Comparison of ENCODE assay signal across 7 cellular contexts in the genomic region with DNA sequence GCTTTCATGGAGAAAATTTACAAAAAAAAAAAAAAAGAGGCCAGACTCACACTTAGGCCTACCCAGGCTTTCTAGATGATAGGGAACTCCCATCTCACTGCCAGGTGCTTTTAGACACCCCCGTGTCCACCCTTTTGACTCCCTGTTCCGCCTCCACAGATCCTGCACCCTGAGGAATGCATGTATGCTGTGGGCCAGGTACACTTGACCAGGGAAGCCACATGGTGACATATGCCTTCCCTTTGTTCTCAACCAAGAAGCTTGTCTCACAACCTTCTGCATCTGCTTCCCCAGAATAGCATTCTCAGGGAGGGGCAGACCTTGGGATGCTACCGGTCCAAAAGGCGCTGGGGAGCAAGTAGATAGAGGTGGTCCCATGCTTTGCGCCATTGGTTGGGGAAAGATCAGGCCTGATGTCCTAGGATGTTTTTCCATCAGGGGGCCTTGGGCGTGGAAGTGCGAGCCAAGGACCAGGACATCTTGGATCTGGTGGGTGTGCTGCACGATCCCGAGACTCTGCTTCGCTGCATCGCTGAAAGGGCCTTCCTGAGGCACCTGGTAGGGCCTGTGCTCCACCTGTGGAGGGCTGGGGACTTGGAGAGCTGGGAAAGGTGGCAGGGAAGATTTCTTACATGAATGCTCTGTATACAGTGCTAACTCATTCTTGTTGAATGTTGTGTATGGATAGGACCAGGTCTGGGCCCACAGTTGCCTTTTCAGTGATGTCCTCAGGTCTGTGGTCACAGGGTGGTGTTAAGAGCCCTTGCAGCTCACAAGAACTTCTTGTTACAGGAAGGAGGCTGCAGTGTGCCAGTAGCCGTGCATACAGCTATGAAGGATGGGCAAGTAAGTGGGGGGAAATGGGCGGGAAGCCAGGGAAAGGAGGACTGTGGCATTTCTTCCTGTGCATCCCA. TPM values are rescaled to one million over a fixed set of nuclear protein-coding genes. Genes with fewer than 3 reads are reported as not detected.
DNase-seq lines count a peak whose midpoint lies in the region; TF ChIP-seq lines count a peak whose summit lies in the region.

No MANE protein-coding gene starts in this region.

- TF ChIP-seq CTCF in nephron (IDR thresholded peaks at IDR 0.05; ENCODE audit: unreplicated experiment in 3 of 3) = no peak

- H3K9me3 Mint-ChIP-seq in activated naive CD8-positive, alpha-beta T cell treated with anti-CD3 and anti-CD28 coated beads for 36 hours = no peaks in the 10 kb centered on the region
- H3K9me3 Mint-ChIP-seq in nephron = no peaks in the 10 kb centered on the region

- peaks cover 38% of the 10 kb centered on the region for H3K4me1 Mint-ChIP-seq in activated naive CD8-positive, alpha-beta T cell treated with anti-CD3 and anti-CD28 coated beads for 36 hours
- peaks cover 41% of the 10 kb centered on the region for H3K4me1 Mint-ChIP-seq in nephron

- peak overlapping the region; percentile 90 for H3K4me3 Mint-ChIP-seq in activated naive CD8-positive, alpha-beta T cell treated with anti-CD3 and anti-CD28 coated beads for 36 hours
- peak overlapping the region; percentile 91 to 98 (median 97) for H3K4me3 Mint-ChIP-seq in nephron

- peaks cover 12% of the 10 kb centered on the region for H3K27me3 Mint-ChIP-seq in activated naive CD8-positive, alpha-beta T cell treated with anti-CD3 and anti-CD28 coated beads for 36 hours
- no peaks in the 10 kb centered on the region for H3K27me3 Mint-ChIP-seq in nephron (ENCODE audit: low read depth)

- TF ChIP-seq RAD21 in Ishikawa (IDR thresholded peaks at IDR 0.05; ENCODE audit: low read depth) = no peak

- peak overlapping the region; percentile 17 for H3K27ac Mint-ChIP-seq in activated naive CD8-positive, alpha-beta T cell treated with anti-CD3 and anti-CD28 coated beads for 36 hours
- H3K27ac Mint-ChIP-seq in nephron = peak overlapping the region; percentile 45 to 67 (median 55)

- TF ChIP-seq EP300 in Ishikawa (IDR thresholded peaks at IDR 0.05; ENCODE audit: borderline replicate concordance) = no peak

- H3K36me3 Mint-ChIP-seq in activated naive CD8-positive, alpha-beta T cell treated with anti-CD3 and anti-CD28 coated beads for 36 hours = peaks cover 43% of the 10 kb centered on the region
- peaks cover 28% of the 10 kb centered on the region for H3K36me3 Mint-ChIP-seq in nephron (ENCODE audit: low read depth)

- DNase-seq in ELF-1 (ENCODE audit: low read depth, low spot score) (peak; percentile 42), SHP77 (lab: John Stamatoyannopoulos, UW) (no peak), NCI-H1436 (lab: John Stamatoyannopoulos, UW) (no peak)
- DNase-seq in activated naive CD8-positive, alpha-beta T cell treated with anti-CD3 and anti-CD28 coated beads for 36 hours = no peak
- no peak for DNase-seq in activated CD8-positive, alpha-beta memory T cell treated with anti-CD3 and anti-CD28 coated beads, Interleukin-2, amount 50 U/mL, for 4 hours

TF ChIP-seq in Ishikawa, 13 proteins besides CTCF, POLR2A, EP300 and RAD21:
- TF ChIP-seq CEBPB (IDR thresholded peaks at IDR 0.05) (no peak), TCF12 (IDR thresholded peaks at IDR 0.05; ENCODE audit: low read depth) (0 out of 2 replicates have a peak, but pooled peaks have one; percentile 12), YY1 (IDR thresholded peaks at IDR 0.05; ENCODE audit: low read depth) (no peak), TEAD4 (IDR thresholded peaks at IDR 0.05) (no peak), CREB1 (IDR thresholded peaks at IDR 0.05; ENCODE audit: low read depth) (no peak), NFIC (IDR thresholded peaks at IDR 0.05) (no peak), ZBTB7A (IDR thresholded peaks at IDR 0.05; ENCODE audit: low read depth) (no peak), TAF1 (IDR thresholded peaks at IDR 0.05; ENCODE audit: low read depth) (no peak)
TF ChIP-seq in Ishikawa: peak in this region for 1.

RNA-seq across cellular contexts. Expression of a gene that starts 7.5 kb away (rescaled TPM):
- 10 to 100 TPM; 42.1 to 43.0 TPM for total RNA-seq in activated naive CD8-positive, alpha-beta T cell treated with anti-CD3 and anti-CD28 coated beads for 36 hours

RNA-seq across cellular contexts. Expression of a gene that starts 9.4 kb away (rescaled TPM):
- 10 to 100 TPM; 58.3 to 63.6 TPM for total RNA-seq in activated naive CD8-positive, alpha-beta T cell treated with anti-CD3 and anti-CD28 coated beads for 36 hours

RNA-seq across cellular contexts. Expression of a gene that starts 14.9 kb away (rescaled TPM):
- 10 to 100 TPM; 19.3 to 20.0 TPM for total RNA-seq in activated naive CD8-positive, alpha-beta T cell treated with anti-CD3 and anti-CD28 coated beads for 36 hours

RNA-seq across cellular contexts. Expression of a gene that starts 24.6 kb away (rescaled TPM):
- total RNA-seq in activated naive CD8-positive, alpha-beta T cell treated with anti-CD3 and anti-CD28 coated beads for 36 hours = 10 to 100 TPM; 19.2 to 20.2 TPM

RNA-seq across cellular contexts. Expression of a gene that starts 29.2 kb away (rescaled TPM):
- 10 to 100 TPM; 20.3 to 21.5 TPM for total RNA-seq in activated naive CD8-positive, alpha-beta T cell treated with anti-CD3 and anti-CD28 coated beads for 36 hours
